25 cellular contexts compared by ENCODE assay signal in the genomic region with DNA sequence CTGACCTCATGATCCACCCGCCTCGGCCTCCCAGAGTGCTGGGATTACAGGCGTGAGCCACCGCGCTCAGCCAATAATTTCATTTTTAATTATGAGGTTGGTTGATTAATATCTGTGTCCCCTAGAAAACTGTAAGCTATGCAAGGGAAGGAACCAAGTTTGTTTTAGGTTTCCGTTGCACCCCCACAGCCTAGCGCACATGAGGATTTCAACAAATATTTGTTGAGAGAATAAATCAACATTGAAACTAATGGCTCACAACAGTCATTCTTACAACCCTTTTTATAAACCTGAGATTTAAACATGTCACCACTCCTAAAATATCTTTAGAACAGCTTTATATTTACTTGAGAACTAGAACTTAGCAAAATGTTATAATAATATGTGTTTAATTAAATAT.
DNase-seq lines count a peak whose midpoint lies in the region; ATAC-seq, FAIRE-seq and TF ChIP-seq lines count a peak whose summit lies in the region.
"Had no signal": no experiment of that assay in that cellular context is flagged by ENCODE, and none has a peak within 500 bp of the region (broad histone marks: within the 10 kb centered on the region; RNA-seq: fewer than 3 reads in every experiment).

No MANE protein-coding gene starts in this region.

- H4K20me1 ChIP-seq in HepG2 (ENCODE audit: insufficient read depth, low read length), result no peaks in the 10 kb centered on the region

- TF ChIP-seq POLR2A in HepG2 (IDR thresholded peaks at IDR 0.05; ENCODE audit: insufficient read depth in 1 of 2, low read depth in 2 of 2, low read length in 2 of 2), result no peak
- TF ChIP-seq POLR2A in gastrocnemius medialis (IDR thresholded peaks at IDR 0.05), result no peak

- no peak for TF ChIP-seq CTCF in liver (IDR thresholded peaks at IDR 0.05; ENCODE audit: low read depth, low read length, missing input control)
- no peak for TF ChIP-seq CTCF in HepG2 (CRISPR knock-in tag; IDR thresholded peaks at IDR 0.05)
- TF ChIP-seq CTCF in fibroblast of pulmonary artery (IDR thresholded peaks at IDR 0.05; ENCODE audit: low read length, missing control alignments), result no peak
- no peak for TF ChIP-seq CTCF in upper lobe of right lung (IDR thresholded peaks at IDR 0.05)
- no peak for TF ChIP-seq CTCF in gastrocnemius medialis (IDR thresholded peaks at IDR 0.05 in 4 of 5, conservative IDR thresholded peaks at IDR 0.05 in 1 of 5)

- H3K4me3 ChIP-seq in liver (ENCODE audit: low read depth in 1 of 3, low read length in 3 of 3), result peak overlapping the region in 2 of 3 donors; percentile 47 to 59
- H3K4me3 ChIP-seq in HepG2 (replicated peaks in 1 of 3; ENCODE audit: insufficient read depth in 1 of 3, low read depth in 2 of 3, low read length in 3 of 3), result no peak overlapping the region
- H3K4me3 ChIP-seq in fibroblast of pulmonary artery (replicated peaks; ENCODE audit: low read depth, low read length), result peak overlapping the region; percentile 27
- peak overlapping the region; percentile 46 for H3K4me3 ChIP-seq in upper lobe of right lung
- H3K4me3 ChIP-seq in gastrocnemius medialis, result no peak overlapping the region
- H3K4me3 ChIP-seq: breast epithelium, Peyer's patch, smooth muscle cell, vagina had no signal

- in situ Hi-C loops in HepG2 (cut with HindIII; ENCODE audit: extremely low pct_ligation_motif_present, low pct_unique_long_range_greater_than_20kb) (no loop called here), gastrocnemius medialis (cut with MboI; ENCODE audit: low sequenced_read_pairs in 4 of 4) (no loop called here)

- H3K4me2 ChIP-seq in HepG2 (ENCODE audit: low read depth, low read length), result no peak overlapping the region
- H3K4me2 ChIP-seq: KMS-11, smooth muscle cell had no signal

- no peak for TF ChIP-seq EP300 in HepG2 (IDR thresholded peaks at IDR 0.05; ENCODE audit: low read depth in 2 of 2, low read length in 2 of 2)
- no peak for TF ChIP-seq EP300 in HepG2 (CRISPR knock-in tag; IDR thresholded peaks at IDR 0.05; ENCODE audit: borderline replicate concordance)

- CTCF ChIA-PET in HepG2 (lab: Yijun Ruan, JAX; ENCODE audit: low intra/inter-chr PET ratio, low total read pairs), result no interaction called here

- TF ChIP-seq RAD21 in liver (IDR thresholded peaks at IDR 0.05), result no peak
- no peak for TF ChIP-seq RAD21 in HepG2 (CRISPR knock-in tag; IDR thresholded peaks at IDR 0.05)

- H3K27me3 ChIP-seq in liver (ENCODE audit: control insufficient read depth in 4 of 4, insufficient read depth in 4 of 4, low read length in 3 of 4), result no peaks in the 10 kb centered on the region
- peaks cover 0 to 3% of the 10 kb centered on the region in 2 experiments; a peak in 1 of 5 replicates for H3K27me3 ChIP-seq in HepG2 (ENCODE audit: control insufficient read depth in 1 of 2, insufficient read depth in 2 of 2, low read length in 2 of 2)
- no peaks in the 10 kb centered on the region for H3K27me3 ChIP-seq in upper lobe of right lung
- no peaks in the 10 kb centered on the region for H3K27me3 ChIP-seq in gastrocnemius medialis
- H3K27me3 ChIP-seq: BE2C, breast epithelium, Peyer's patch, vagina had no signal

- no peaks in the 10 kb centered on the region for H3K9me3 ChIP-seq in liver (ENCODE audit: control insufficient read depth in 4 of 4, low read length in 3 of 4)
- H3K9me3 ChIP-seq in HepG2 (ENCODE audit: low read length), result peaks cover 5% of the 10 kb centered on the region; the same call in 1 of the 2 replicates
- no peaks in the 10 kb centered on the region for H3K9me3 ChIP-seq in upper lobe of right lung
- no peaks in the 10 kb centered on the region for H3K9me3 ChIP-seq in gastrocnemius medialis
- H3K9me3 ChIP-seq: BE2C, breast epithelium, Peyer's patch, vagina had no signal

- 75% methylated on average over 7 of the region's 7 CpGs for WGBS in liver
- 58% methylated on average over 7 of the region's 7 CpGs for WGBS in HepG2 (ENCODE audit: low lambda C conversion rate)

- H2AFZ ChIP-seq in HepG2 (ENCODE audit: low read length), result no peak overlapping the region

- intact Hi-C loops in HepG2 (cut with micrococcal nuclease; ENCODE audit: unreplicated experiment) (no loop called here), upper lobe of right lung (cut with DNase I) (no loop called here), gastrocnemius medialis (cut with DNase I; ENCODE audit: low total_unique reads) (no loop called here)

- no TSS peak for BruUV-seq in HepG2 (replicated peaks; lab: Mats Ljungman, UMichigan)

- H3K79me2 ChIP-seq in HepG2 (ENCODE audit: insufficient read depth, low read length), result no peaks in the 10 kb centered on the region

- DNase-seq in NCI-H1417 (lab: John Stamatoyannopoulos, UW) (peak in 2 of 3 experiments; percentile 12 to 43), NCI-H1417 treated with DMSO at 0.1 percent for 48 hours (lab: John Stamatoyannopoulos, UW) (no peak), HepG2 (ENCODE audit: low spot score) (no peak), fibroblast of pulmonary artery (ENCODE audit: low read depth) (no peak), upper lobe of right lung (no peak), NCI-H524 treated with DMSO at 0.1 percent for 48 hours (lab: John Stamatoyannopoulos, UW) (no peak), gastrocnemius medialis (no peak)
- DNase-seq: BE2C; foreskin fibroblast; GOT3; kidney; mesendoderm; NCI-H1092 treated with DMSO at 0.1 percent for 48 hours; nephron progenitor cell; NK-92 treated with Interleukin-12 subunit alpha and Interleukin-12 subunit beta, amount 100 ng/mL, for 24 hours; Peyer's patch; stimulated activated CD4-positive, alpha-beta T cell treated with anti-CD3 and anti-CD28 coated beads, Interleukin-4, amount 100 ng/mL, for 24 hours had no signal

- POLR2A ChIA-PET in HepG2 (lab: Yijun Ruan, JAX), result no interaction called here

- H3K9ac ChIP-seq in liver (ENCODE audit: low read depth in 1 of 2, low read length in 2 of 2), result peak overlapping the region in 1 of 2 donors; percentile 45
- H3K9ac ChIP-seq in HepG2 (ENCODE audit: insufficient read depth, low read depth, low read length), result no peak overlapping the region
- H3K9ac ChIP-seq: KMS-11 had no signal

- peaks cover 0 to 18% (median 4%) of the 10 kb centered on the region in 4 donors for H3K4me1 ChIP-seq in liver (ENCODE audit: control insufficient read depth in 4 of 4, insufficient read depth in 4 of 4, low read length in 3 of 4)
- H3K4me1 ChIP-seq in HepG2 (ENCODE audit: insufficient read depth, low read length), result no peaks in the 10 kb centered on the region
- peaks cover 16% of the 10 kb centered on the region for H3K4me1 ChIP-seq in upper lobe of right lung
- no peaks in the 10 kb centered on the region for H3K4me1 ChIP-seq in gastrocnemius medialis
- H3K4me1 ChIP-seq: breast epithelium, Peyer's patch had no signal

- H3K36me3 ChIP-seq in liver (ENCODE audit: control insufficient read depth in 4 of 4, insufficient read depth in 3 of 4, low read depth in 1 of 4, low read length in 3 of 4) (no peaks in the 10 kb centered on the region), HepG2 (replicated peaks in 1 of 2; ENCODE audit: control insufficient read depth in 1 of 2, insufficient read depth in 2 of 2, low read length in 2 of 2) (no peaks in the 10 kb centered on the region), upper lobe of right lung (no peaks in the 10 kb centered on the region), gastrocnemius medialis (no peaks in the 10 kb centered on the region)
- H3K36me3 ChIP-seq: BE2C, breast epithelium, Peyer's patch, vagina had no signal

- no peak for FAIRE-seq in HepG2 (lab: Jason Lieb, UNC)
- FAIRE-seq: G401.6, GM19239, kidney had no signal

- ATAC-seq in HepG2 (no peak), upper lobe of right lung (peak; percentile 45), gastrocnemius medialis (no peak)

- H3K27ac ChIP-seq in liver (ENCODE audit: low read depth in 1 of 2, low read length in 2 of 2) (peak overlapping the region; percentile 50 to 66), HepG2 (ENCODE audit: extremely low read length, insufficient read depth, low read length) (no peak overlapping the region), upper lobe of right lung (no peak overlapping the region), gastrocnemius medialis (no peak overlapping the region)
- H3K27ac ChIP-seq: KMS-11, Peyer's patch, SK-N-MC, vagina had no signal

TF ChIP-seq in liver, 16 proteins besides CTCF, POLR2A, EP300 and RAD21 (continues in another document):
- no peak for TF ChIP-seq NR2F2 (IDR thresholded peaks at IDR 0.05)
- TF ChIP-seq, protein P1, sequence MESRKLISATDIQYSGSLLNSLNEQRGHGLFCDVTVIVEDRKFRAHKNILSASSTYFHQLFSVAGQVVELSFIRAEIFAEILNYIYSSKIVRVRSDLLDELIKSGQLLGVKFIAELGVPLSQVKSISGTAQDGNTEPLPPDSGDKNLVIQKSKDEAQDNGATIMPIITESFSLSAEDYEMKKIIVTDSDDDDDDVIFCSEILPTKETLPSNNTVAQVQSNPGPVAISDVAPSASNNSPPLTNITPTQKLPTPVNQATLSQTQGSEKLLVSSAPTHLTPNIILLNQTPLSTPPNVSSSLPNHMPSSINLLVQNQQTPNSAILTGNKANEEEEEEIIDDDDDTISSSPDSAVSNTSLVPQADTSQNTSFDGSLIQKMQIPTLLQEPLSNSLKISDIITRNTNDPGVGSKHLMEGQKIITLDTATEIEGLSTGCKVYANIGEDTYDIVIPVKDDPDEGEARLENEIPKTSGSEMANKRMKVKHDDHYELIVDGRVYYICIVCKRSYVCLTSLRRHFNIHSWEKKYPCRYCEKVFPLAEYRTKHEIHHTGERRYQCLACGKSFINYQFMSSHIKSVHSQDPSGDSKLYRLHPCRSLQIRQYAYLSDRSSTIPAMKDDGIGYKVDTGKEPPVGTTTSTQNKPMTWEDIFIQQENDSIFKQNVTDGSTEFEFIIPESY (IDR thresholded peaks at IDR 0.05), result no peak

TF ChIP-seq in HepG2, 621 proteins besides CTCF, POLR2A, EP300 and RAD21:
- TF ChIP-seq SMAD9 (CRISPR knock-in tag; IDR thresholded peaks at IDR 0.05) (no peak), RORA (CRISPR knock-in tag; IDR thresholded peaks at IDR 0.05) (no peak), CBX5 (CRISPR knock-in tag; IDR thresholded peaks at IDR 0.05; ENCODE audit: borderline replicate concordance) (no peak), ZNF382 (CRISPR knock-in tag; IDR thresholded peaks at IDR 0.05; ENCODE audit: borderline replicate concordance) (no peak), ZNF33A (CRISPR knock-in tag; IDR thresholded peaks at IDR 0.05; ENCODE audit: borderline replicate concordance) (no peak), ZSCAN30 (CRISPR knock-in tag; IDR thresholded peaks at IDR 0.05) (no peak), ZNF703 (CRISPR knock-in tag; IDR thresholded peaks at IDR 0.05; ENCODE audit: borderline replicate concordance) (no peak)

Comparison
In these comparisons a context has a peak if more than half of its experiments do, and no peak if none do; other contexts are left out.
1. DNase-seq: peak in NCI-H1417 (2 of 3); none in NCI-H1417 treated with DMSO at 0.1 percent for 48 hours (single experiment), HepG2 (single experiment), fibroblast of pulmonary artery (single experiment), upper lobe of right lung (single experiment), NCI-H524 treated with DMSO at 0.1 percent for 48 hours (single experiment) and gastrocnemius medialis (0 of 2).
2. H3K27ac ChIP-seq: peak in liver (2 of 2); none in HepG2 (single experiment), upper lobe of right lung (single experiment) and gastrocnemius medialis (0 of 4).
3. H3K4me3 ChIP-seq: peak in liver (2 of 3), fibroblast of pulmonary artery (single experiment) and upper lobe of right lung (single experiment); none in HepG2 (0 of 3) and gastrocnemius medialis (0 of 4).